In genomic region chr5:2633992-2634391, GRCh38 we compare ENCODE assay signal across 18 cellular contexts.
"Had no signal": no experiment of that assay in that cellular context is flagged by ENCODE, and none has a peak within 500 bp of the region (broad histone marks: within the 10 kb centered on the region; RNA-seq: fewer than 3 reads in every experiment).

No MANE protein-coding gene starts in this region.

- H3K27me3 Mint-ChIP-seq: stimulated activated naive B cell treated with anti-CD40 and anti-IgM and Interleukin-4, amounts not matched to agents 10 μg/mL and 1 μg/mL and 100 μg/mL, for 72 hours; stimulated activated naive CD8-positive, alpha-beta T cell treated with anti-CD3 and anti-CD28 coated beads, Interleukin-15, amount 100 ng/mL, for 72 hours had no signal

- H3K4me3 ChIP-seq: esophagus squamous epithelium, gastroesophageal sphincter, right atrium auricular region, sigmoid colon, skin epidermis, testis had no signal

- ATAC-seq: gastroesophageal sphincter; stimulated activated naive B cell treated with anti-CD40 and anti-IgM and Interleukin-4, amounts not matched to agents 10 μg/mL and 1 μg/mL and 100 μg/mL, for 72 hours; stimulated activated naive CD8-positive, alpha-beta T cell treated with anti-CD3 and anti-CD28 coated beads, Interleukin-15, amount 100 ng/mL, for 72 hours had no signal

- H3K36me3 ChIP-seq: esophagus squamous epithelium, gastroesophageal sphincter, neutrophil, right atrium auricular region, sigmoid colon had no signal

- H3K4me3 Mint-ChIP-seq: immature natural killer cell; naive B cell; stimulated activated naive B cell treated with anti-CD40 and anti-IgM and Interleukin-4, amounts not matched to agents 10 μg/mL and 1 μg/mL and 100 μg/mL, for 72 hours; stimulated activated naive CD8-positive, alpha-beta T cell treated with anti-CD3 and anti-CD28 coated beads, Interleukin-15, amount 100 ng/mL, for 72 hours had no signal

- DNase-seq: effector memory CD4-positive, alpha-beta T cell; esophagus squamous epithelium; foreskin fibroblast; glutamatergic neuron; immature natural killer cell; naive B cell; sigmoid colon; stimulated activated CD4-positive, alpha-beta T cell treated with anti-CD3 and anti-CD28 coated beads, Interleukin-2, amount 100 ng/mL, for 24 hours; stimulated activated CD4-positive, alpha-beta T cell treated with anti-CD3 and anti-CD28 coated beads, Interleukin-4, amount 100 ng/mL, for 4 hours; stimulated activated naive B cell treated with anti-CD40 and anti-IgM and Interleukin-4, amounts not matched to agents 10 μg/mL and 1 μg/mL and 100 μg/mL, for 72 hours; stimulated activated naive CD8-positive, alpha-beta T cell treated with anti-CD3 and anti-CD28 coated beads, Interleukin-15, amount 100 ng/mL, for 72 hours; testis; trophoblast cell had no signal

- H3K4me1 Mint-ChIP-seq: immature natural killer cell; naive B cell; stimulated activated naive CD8-positive, alpha-beta T cell treated with anti-CD3 and anti-CD28 coated beads, Interleukin-15, amount 100 ng/mL, for 72 hours had no signal

- H3K27me3 ChIP-seq: neutrophil, right atrium auricular region, testis had no signal

- H3K27ac ChIP-seq: epithelial cell of prostate, esophagus squamous epithelium, gastroesophageal sphincter, neutrophil, right atrium auricular region, sigmoid colon, skin epidermis, testis had no signal

- H3K9me3 ChIP-seq: esophagus squamous epithelium, gastroesophageal sphincter, neutrophil, right atrium auricular region, sigmoid colon, testis had no signal

- H3K36me3 Mint-ChIP-seq: immature natural killer cell; naive B cell; stimulated activated naive B cell treated with anti-CD40 and anti-IgM and Interleukin-4, amounts not matched to agents 10 μg/mL and 1 μg/mL and 100 μg/mL, for 72 hours had no signal

- H3K4me1 ChIP-seq: esophagus squamous epithelium, gastroesophageal sphincter, right atrium auricular region, sigmoid colon, testis had no signal
